In genomic region chr19:21492932-21493906, GRCh38 we compare ENCODE assay signal across 13 cellular contexts.
"Had no signal": no experiment of that assay in that cellular context is flagged by ENCODE, and none has a peak within 500 bp of the region (broad histone marks: within the 10 kb centered on the region; RNA-seq: fewer than 3 reads in every experiment).

No MANE protein-coding gene starts in this region.

- ATAC-seq: activated CD8-positive, alpha-beta T cell treated with anti-CD3 and anti-CD28 coated beads, Interleukin-2, amount 10 ng/mL, durations not matched to agents 7 days and 5 days; left lung had no signal

- H3K9me3 ChIP-seq: left lung, ovary, tibial artery, vagina had no signal

- H3K27me3 ChIP-seq: hepatocyte, left lung, ovary, tibial artery, vagina had no signal

- H3K36me3 ChIP-seq: left lung, ovary, tibial artery, vagina had no signal

- H3K4me3 ChIP-seq: hepatocyte, left lung, ovary, tibial artery, vagina had no signal

- DNase-seq: activated CD4-positive, alpha-beta T cell treated with anti-CD3 and anti-CD28 coated beads, Interleukin-2, amount 10 ng/mL, durations not matched to agents 24 days and 14 days; activated CD4-positive, CD25-positive, alpha-beta regulatory T cell; activated CD8-positive, alpha-beta T cell treated with anti-CD3 and anti-CD28 coated beads, Interleukin-2, amount 10 ng/mL, durations not matched to agents 7 days and 5 days; activated naive CD4-positive, alpha-beta T cell treated with Interleukin-2 at 50 U/mL for 16 hours; aorta; left lung; ovary; stimulated activated CD4-positive, alpha-beta T cell treated with anti-CD3 and anti-CD28 coated beads, Interleukin-15, amount 100 ng/mL, for 24 hours; stimulated activated CD4-positive, alpha-beta T cell treated with anti-CD3 and anti-CD28 coated beads, Interleukin-4, amount 100 ng/mL, for 24 hours; stimulated activated naive CD4-positive, alpha-beta T cell; tibial artery had no signal

- H3K4me1 ChIP-seq: left lung, tibial artery, vagina had no signal

- H3K27ac ChIP-seq: hepatocyte, ovary, tibial artery, vagina had no signal
